Comparison of ENCODE assay signal across 13 cellular contexts in genomic region chr1:11847667-11848445, GRCh38. TPM values are rescaled to one million over a fixed set of nuclear protein-coding genes. Genes with fewer than 3 reads are reported as not detected.
A peak's percentile ranks its signal among the peaks of the same experiment; 100 is the strongest.
DNase-seq lines count a peak whose midpoint lies in the region; TF ChIP-seq lines count a peak whose summit lies in the region.
"Had no signal": no experiment of that assay in that cellular context is flagged by ENCODE, and none has a peak within 500 bp of the region (broad histone marks: within the 10 kb centered on the region; RNA-seq: fewer than 3 reads in every experiment).

Gene NPPA, minus strand, starts transcription at chr1:11847783. Its CDS starts 99 bp downstream, at chr1:11847684.

- no peaks in the 10 kb centered on the region for H3K9me3 Mint-ChIP-seq in chondrocyte (ENCODE audit: low read depth)
- H3K9me3 Mint-ChIP-seq: activated naive CD8-positive, alpha-beta T cell treated with anti-CD3 and anti-CD28 coated beads, Interleukin-2, amount 10 ng/mL, durations not matched to agents 7 days and 5 days; T-helper 1 cell treated with Interleukin-12 subunit alpha and Interleukin-12 subunit beta and Interleukin-4 antibody, amounts not matched to agents 30 μg/mL and 1 μg/mL, for 36 hours had no signal

- TF ChIP-seq CTCF in ovary (IDR thresholded peaks at IDR 0.05) (no peak), chondrocyte (IDR thresholded peaks at IDR 0.05) (no peak)

- no peak within 1 kb of the TSS for H3K4me3 ChIP-seq in ovary
- H3K4me3 ChIP-seq: suprapubic skin had no signal

- H3K27ac ChIP-seq in ovary: no peak within 1 kb of the TSS
- H3K27ac ChIP-seq: C4-2B, suprapubic skin had no signal

- TF ChIP-seq EP300 in ovary (IDR thresholded peaks at IDR 0.05): no peak

- H3K27ac Mint-ChIP-seq in chondrocyte (ENCODE audit: unreplicated experiment): no peak within 1 kb of the TSS
- H3K27ac Mint-ChIP-seq: activated CD8-positive, alpha-beta T cell treated with anti-CD3 and anti-CD28 coated beads, Interleukin-2, amount 10 ng/mL, durations not matched to agents 7 days and 5 days; activated naive CD8-positive, alpha-beta T cell treated with anti-CD3 and anti-CD28 coated beads, Interleukin-2, amount 10 ng/mL, durations not matched to agents 7 days and 5 days; T-helper 1 cell treated with Interleukin-12 subunit alpha and Interleukin-12 subunit beta and Interleukin-4 antibody, amounts not matched to agents 30 μg/mL and 1 μg/mL, for 36 hours had no signal

- peaks cover 22% of the 10 kb centered on the region for H3K36me3 Mint-ChIP-seq in chondrocyte (ENCODE audit: low read depth)

- no peak for TF ChIP-seq POLR2A in ovary (IDR thresholded peaks at IDR 0.05)

- no peaks in the 10 kb centered on the region for H3K27me3 Mint-ChIP-seq in chondrocyte (ENCODE audit: low read depth)

- WGBS in ovary, 3 donors: 37 to 45% (median 41%) methylated on average over 18 of the region's 18 CpGs

- no peaks in the 10 kb centered on the region for H3K9me3 ChIP-seq in ovary
- H3K9me3 ChIP-seq: suprapubic skin had no signal

- no peaks in the 10 kb centered on the region for H3K4me1 ChIP-seq in ovary (ENCODE audit: insufficient read depth)
- H3K4me1 ChIP-seq: suprapubic skin had no signal

- no peaks in the 10 kb centered on the region for H3K4me1 Mint-ChIP-seq in chondrocyte (ENCODE audit: low read depth)
- H3K4me1 Mint-ChIP-seq: activated naive CD8-positive, alpha-beta T cell treated with anti-CD3 and anti-CD28 coated beads, Interleukin-2, amount 10 ng/mL, durations not matched to agents 7 days and 5 days had no signal

- DNase-seq in Ammon's horn (ENCODE audit: low spot score) (peak; percentile 15), HT-29 (ENCODE audit: low spot score) (peak; percentile 14), NCI-H345 treated with DMSO at 0.1 percent for 48 hours (lab: John Stamatoyannopoulos, UW; ENCODE audit: unreplicated experiment) (peak; percentile 88), fibroblast of peridontal ligament (ENCODE audit: extremely low read depth) (peak; percentile 21), hippocampal formation (lab: John Stamatoyannopoulos, UW) (no peak), OCI-M2 (lab: John Stamatoyannopoulos, UW; ENCODE audit: unreplicated experiment) (no peak), ovary (no peak), chondrocyte (ENCODE audit: low spot score) (no peak)
- DNase-seq: activated CD8-positive, alpha-beta T cell treated with anti-CD3 and anti-CD28 coated beads, Interleukin-2, amount 10 ng/mL, durations not matched to agents 7 days and 5 days; activated naive CD8-positive, alpha-beta T cell treated with anti-CD3 and anti-CD28 coated beads, Interleukin-2, amount 10 ng/mL, durations not matched to agents 7 days and 5 days had no signal

- no peaks in the 10 kb centered on the region for H3K36me3 ChIP-seq in ovary

- no peaks in the 10 kb centered on the region for H3K27me3 ChIP-seq in ovary
- H3K27me3 ChIP-seq: suprapubic skin had no signal

- intact Hi-C loops in ovary (cut with DNase I): loop anchor here in 3 of 4 donors (10.0 kb wide), 3 partner anchors 47 to 357 kb away; no protein-coding TSS in a partner anchor

- H3K4me3 Mint-ChIP-seq in chondrocyte (ENCODE audit: unreplicated experiment): no peak within 1 kb of the TSS
- H3K4me3 Mint-ChIP-seq: activated CD8-positive, alpha-beta T cell treated with anti-CD3 and anti-CD28 coated beads, Interleukin-2, amount 10 ng/mL, durations not matched to agents 7 days and 5 days; activated naive CD8-positive, alpha-beta T cell treated with anti-CD3 and anti-CD28 coated beads, Interleukin-2, amount 10 ng/mL, durations not matched to agents 7 days and 5 days; T-helper 1 cell treated with Interleukin-12 subunit alpha and Interleukin-12 subunit beta and Interleukin-4 antibody, amounts not matched to agents 30 μg/mL and 1 μg/mL, for 36 hours had no signal

RNA-seq across cellular contexts. Expression of gene NPPA, which starts in this region (rescaled TPM):
- not detected in 2 replicates for total RNA-seq in HT-29 (2014; rRNA removed; shearing (Covaris generic))
- 1 to 10 TPM in 2 of 7 donors, under 1 TPM in 2, not detected in 3; 0.83 to 2.5 (median 1.2) TPM for total RNA-seq in ovary
- polyA plus RNA-seq in ovary: under 1 TPM in 1 of 2 donors, not detected in 1; 0.86 TPM
- total RNA-seq in chondrocyte: not detected in 3 replicates
- total RNA-seq: activated CD8-positive, alpha-beta T cell treated with anti-CD3 and anti-CD28 coated beads, Interleukin-2, amount 10 ng/mL, durations not matched to agents 7 days and 5 days; activated naive CD8-positive, alpha-beta T cell treated with anti-CD3 and anti-CD28 coated beads, Interleukin-2, amount 10 ng/mL, durations not matched to agents 7 days and 5 days; suprapubic skin had no signal

Comparison
In these comparisons a context has a peak if more than half of its experiments do, and no peak if none do; other contexts are left out.
1. Peak in DNase-seq in HT-29; RNA of the gene not detected or under 1 TPM.
2. DNase-seq: peak in Ammon's horn (single experiment), NCI-H345 treated with DMSO at 0.1 percent for 48 hours (single experiment) and fibroblast of peridontal ligament (single experiment); none in hippocampal formation (0 of 2), OCI-M2 (single experiment), ovary (0 of 5) and chondrocyte (single experiment).